Comparison of ENCODE assay signal across 2 cellular contexts in the genomic region with DNA sequence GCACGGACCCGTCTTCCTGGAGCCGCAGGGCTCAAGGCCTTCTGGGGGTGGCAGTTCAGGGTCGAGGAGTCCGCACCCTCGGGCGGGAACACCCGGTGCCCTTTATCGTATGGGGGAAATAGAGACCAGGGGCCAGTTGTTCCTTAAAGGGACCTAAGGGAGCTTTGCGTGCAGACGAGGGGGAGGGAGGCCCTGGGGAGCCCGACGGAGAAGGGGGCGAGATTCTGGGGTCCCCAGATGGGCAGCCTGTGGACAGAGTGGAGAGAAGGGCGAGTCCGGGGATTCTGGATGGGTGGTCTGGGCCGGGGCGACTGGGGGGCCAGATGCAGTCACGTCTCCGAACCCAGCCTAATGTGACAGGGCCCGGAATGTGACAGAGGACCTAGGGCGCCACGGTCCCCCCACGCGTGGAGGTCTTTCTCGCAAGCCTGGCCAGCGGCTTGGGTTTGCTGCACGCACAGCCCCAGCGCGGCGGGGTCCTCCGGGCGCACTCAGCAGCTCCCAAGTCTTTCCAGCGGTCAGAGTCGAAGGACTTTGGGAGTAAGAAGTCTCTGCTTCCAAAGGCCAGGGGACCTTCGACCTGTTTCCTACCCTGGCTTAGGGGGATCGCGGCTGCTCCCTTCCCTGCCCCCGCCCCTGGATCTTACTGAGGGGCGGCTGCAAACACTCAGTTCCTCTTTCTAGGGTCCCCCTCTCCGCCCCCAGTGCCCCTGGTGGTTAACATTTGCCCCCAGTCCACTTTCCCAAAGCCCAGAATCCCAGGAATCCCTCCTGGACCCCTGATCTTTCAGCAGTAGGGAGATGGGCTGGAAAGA.
TF ChIP-seq lines count a peak whose summit lies in the region.

No MANE protein-coding gene starts in this region.

TF ChIP-seq in SK-N-SH, 30 proteins besides CTCF, POLR2A, EP300 and RAD21 (continued from another document):
- TF ChIP-seq, protein P1, sequence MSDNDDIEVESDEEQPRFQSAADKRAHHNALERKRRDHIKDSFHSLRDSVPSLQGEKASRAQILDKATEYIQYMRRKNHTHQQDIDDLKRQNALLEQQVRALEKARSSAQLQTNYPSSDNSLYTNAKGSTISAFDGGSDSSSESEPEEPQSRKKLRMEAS (IDR thresholded peaks at IDR 0.05; ENCODE audit: low read depth), result no peak
TF ChIP-seq in SK-N-SH: peak in this region for 0.

TF ChIP-seq in SK-N-SH treated with all-trans-retinoic acid at 6 μM for 48 hours, 23 proteins besides CTCF, POLR2A, EP300 and RAD21:
- TF ChIP-seq, protein P2, sequence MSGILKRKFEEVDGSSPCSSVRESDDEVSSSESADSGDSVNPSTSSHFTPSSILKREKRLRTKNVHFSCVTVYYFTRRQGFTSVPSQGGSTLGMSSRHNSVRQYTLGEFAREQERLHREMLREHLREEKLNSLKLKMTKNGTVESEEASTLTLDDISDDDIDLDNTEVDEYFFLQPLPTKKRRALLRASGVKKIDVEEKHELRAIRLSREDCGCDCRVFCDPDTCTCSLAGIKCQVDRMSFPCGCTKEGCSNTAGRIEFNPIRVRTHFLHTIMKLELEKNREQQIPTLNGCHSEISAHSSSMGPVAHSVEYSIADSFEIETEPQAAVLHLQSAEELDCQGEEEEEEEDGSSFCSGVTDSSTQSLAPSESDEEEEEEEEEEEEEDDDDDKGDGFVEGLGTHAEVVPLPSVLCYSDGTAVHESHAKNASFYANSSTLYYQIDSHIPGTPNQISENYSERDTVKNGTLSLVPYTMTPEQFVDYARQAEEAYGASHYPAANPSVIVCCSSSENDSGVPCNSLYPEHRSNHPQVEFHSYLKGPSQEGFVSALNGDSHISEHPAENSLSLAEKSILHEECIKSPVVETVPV (CRISPR knock-in tag; IDR thresholded peaks at IDR 0.05), result no peak
- TF ChIP-seq PPARA (CRISPR knock-in tag; IDR thresholded peaks at IDR 0.05; ENCODE audit: borderline replicate concordance), result no peak
- no peak for TF ChIP-seq RARB (CRISPR knock-in tag; IDR thresholded peaks at IDR 0.05)
- TF ChIP-seq ZNF8 (CRISPR knock-in tag; IDR thresholded peaks at IDR 0.05), result no peak
TF ChIP-seq in SK-N-SH treated with all-trans-retinoic acid at 6 μM for 48 hours: peak in this region for 0.
